15 cellular contexts compared by ENCODE assay signal in genomic region chr12:89836026-89836425, GRCh38.
DNase-seq lines count a peak whose midpoint lies in the region; ATAC-seq and TF ChIP-seq lines count a peak whose summit lies in the region.
"Had no signal": no experiment of that assay in that cellular context is flagged by ENCODE, and none has a peak within 500 bp of the region (broad histone marks: within the 10 kb centered on the region; RNA-seq: fewer than 3 reads in every experiment).

No MANE protein-coding gene starts in this region.

- H3K9me3 ChIP-seq in A673 (ENCODE audit: low read depth, low read length, poor library complexity, severe bottlenecking), result no peaks in the 10 kb centered on the region
- H3K9me3 ChIP-seq in esophagus muscularis mucosa, result no peaks in the 10 kb centered on the region
- H3K9me3 ChIP-seq: BLaER1 treated with 17β-estradiol and CSF1 and Interleukin-3, amounts not matched to agents 10 nM and 100 nM had no signal

- 91% methylated on average over 1 of the region's 1 CpG for WGBS in esophagus muscularis mucosa

- POLR2A ChIA-PET in A673 (lab: Charles Lee; ENCODE audit: low non-redundant PET), result no interaction called here

- H3K36me3 ChIP-seq in A673 (ENCODE audit: insufficient read depth, low read length, poor library complexity, severe bottlenecking) (no peaks in the 10 kb centered on the region), esophagus muscularis mucosa (no peaks in the 10 kb centered on the region)
- H3K36me3 ChIP-seq: BLaER1 treated with 17β-estradiol and CSF1 and Interleukin-3, amounts not matched to agents 10 nM and 100 nM had no signal

- peaks cover 7% of the 10 kb centered on the region for H3K4me1 ChIP-seq in A673 (ENCODE audit: insufficient read depth, low read length, poor library complexity, severe bottlenecking)
- H3K4me1 ChIP-seq in esophagus muscularis mucosa, result no peaks in the 10 kb centered on the region

- TF ChIP-seq POLR2A in esophagus muscularis mucosa (IDR thresholded peaks at IDR 0.05; ENCODE audit: low read depth), result no peak

- DNase-seq in A673 (ENCODE audit: low spot score) (peak; percentile 51), NCI-H226 (peak; percentile 55), dorsolateral prefrontal cortex (no peak), kidney tubule cell (ENCODE audit: low spot score) (peak; percentile 27), hepatic stellate cell (ENCODE audit: low spot score) (no peak), esophagus muscularis mucosa (ENCODE audit: extremely low spot score) (no peak)
- no peak for DNase-seq in activated CD8-positive, alpha-beta memory T cell treated with anti-CD3 and anti-CD28 coated beads, Interleukin-2, amount 50 U/mL, for 48 hours
- DNase-seq: NCI-H1092 treated with DMSO at 0.1 percent for 48 hours, NCI-H1694, NCI-H524, SHP77 had no signal

- ATAC-seq in GM21529 (IDR thresholded peaks at IDR 0.05; ENCODE audit: unreplicated experiment), result no peak
- ATAC-seq: HepG2 had no signal

- intact Hi-C loops in A673 (cut with micrococcal nuclease; ENCODE audit: unreplicated experiment), result no loop called here
- intact Hi-C loops in dorsolateral prefrontal cortex (cut with DNase I), result no loop called here
- intact Hi-C loops in esophagus muscularis mucosa (cut with DNase I), result no loop called here

- H3K27me3 ChIP-seq in A673 (replicated peaks; ENCODE audit: insufficient read depth, low read depth, low read length, poor library complexity), result no peaks in the 10 kb centered on the region
- no peaks in the 10 kb centered on the region for H3K27me3 ChIP-seq in dorsolateral prefrontal cortex
- no peaks in the 10 kb centered on the region for H3K27me3 ChIP-seq in esophagus muscularis mucosa
- H3K27me3 ChIP-seq: BLaER1 treated with 17β-estradiol and CSF1 and Interleukin-3, amounts not matched to agents 10 nM and 100 nM had no signal

- H3K27ac ChIP-seq in A673 (ENCODE audit: low read depth, low read length, poor library complexity, severe bottlenecking) (no peak overlapping the region), dorsolateral prefrontal cortex (peak overlapping the region in 30 of 59 donors; percentile 2 to 79 (median 54)), esophagus muscularis mucosa (replicated peaks in 1 of 4) (no peak overlapping the region)
- H3K27ac ChIP-seq: KMS-11 had no signal

- no peak for TF ChIP-seq CTCF in A673 (conservative IDR thresholded peaks at IDR 0.05; ENCODE audit: low read depth, low read length)
- no peak for TF ChIP-seq CTCF in dorsolateral prefrontal cortex (IDR thresholded peaks at IDR 0.05 in 54 of 56, conservative IDR thresholded peaks at IDR 0.05 in 2 of 56; ENCODE audit: low read depth in 1 of 56, partially characterized antibody in 56 of 56)
- TF ChIP-seq CTCF in esophagus muscularis mucosa (IDR thresholded peaks at IDR 0.05), result no peak

- no peak overlapping the region for H3K4me3 ChIP-seq in A673 (ENCODE audit: low read depth, low read length, poor library complexity, severe bottlenecking)
- no peak overlapping the region for H3K4me3 ChIP-seq in dorsolateral prefrontal cortex
- no peak overlapping the region for H3K4me3 ChIP-seq in esophagus muscularis mucosa
- H3K4me3 ChIP-seq: BLaER1 treated with 17β-estradiol and CSF1 and Interleukin-3, amounts not matched to agents 10 nM and 100 nM had no signal

- CTCF ChIA-PET in A673 (lab: Charles Lee), result no interaction called here

- no peak for TF ChIP-seq EP300 in esophagus muscularis mucosa (IDR thresholded peaks at IDR 0.05)

- BruUV-seq in A673 (replicated peaks; lab: Mats Ljungman, UMichigan), result no TSS peak

Comparison
In these comparisons a context has a peak if more than half of its experiments do, and no peak if none do; other contexts are left out.
1. DNase-seq: peak in A673 (single experiment), NCI-H226 (single experiment) and kidney tubule cell (single experiment); none in dorsolateral prefrontal cortex (0 of 10), activated CD8-positive, alpha-beta memory T cell treated with anti-CD3 and anti-CD28 coated beads, Interleukin-2, amount 50 U/mL, for 48 hours (single experiment), hepatic stellate cell (single experiment) and esophagus muscularis mucosa (single experiment).
2. H3K27ac ChIP-seq: peak in dorsolateral prefrontal cortex (30 of 59); none in A673 (single experiment) and esophagus muscularis mucosa (0 of 4).